ENCODE assay signal across 23 cellular contexts in genomic region chr2:157170299-157170698, GRCh38.
"Had no signal": no experiment of that assay in that cellular context is flagged by ENCODE, and none has a peak within 500 bp of the region (broad histone marks: within the 10 kb centered on the region; RNA-seq: fewer than 3 reads in every experiment).

No MANE protein-coding gene starts in this region.

- ATAC-seq: activated T-helper 17 cell treated with anti-CD3 and anti-CD28 coated beads, Interleukin-2, amount 50 U/mL, for 72 hours; heart right ventricle had no signal

- H3K9me3 Mint-ChIP-seq: activated CD4-positive, alpha-beta memory T cell treated with anti-CD3 and anti-CD28 coated beads, Interleukin-2, amount 10 ng/mL, durations not matched to agents 7 days and 5 days; activated T-helper 17 cell treated with anti-CD3 and anti-CD28 coated beads, Interleukin-2, amount 50 U/mL, for 72 hours; nephron progenitor cell; stimulated activated naive CD8-positive, alpha-beta T cell treated with anti-CD3 and anti-CD28 coated beads, Interleukin-15, Interleukin-2, amounts not matched to agents 100 ng/mL and 50 ng/mL, for 24 hours; T-helper 2 cell treated with Interferon-gamma antibody and Interleukin-4, amounts not matched to agents 5 μg/mL and 100 μg/mL, for 36 hours had no signal

- H3K4me1 Mint-ChIP-seq: activated CD4-positive, alpha-beta memory T cell treated with anti-CD3 and anti-CD28 coated beads, Interleukin-2, amount 10 ng/mL, durations not matched to agents 7 days and 5 days; activated T-helper 17 cell treated with anti-CD3 and anti-CD28 coated beads, Interleukin-2, amount 50 U/mL, for 72 hours; nephron progenitor cell had no signal

- H3K4me3 ChIP-seq: esophagus squamous epithelium, heart right ventricle, left ventricle myocardium inferior, tibial nerve had no signal

- H3K4me3 Mint-ChIP-seq: activated CD4-positive, alpha-beta memory T cell treated with anti-CD3 and anti-CD28 coated beads, Interleukin-2, amount 10 ng/mL, durations not matched to agents 7 days and 5 days; activated T-helper 17 cell treated with anti-CD3 and anti-CD28 coated beads, Interleukin-2, amount 50 U/mL, for 72 hours; nephron progenitor cell; stimulated activated naive CD8-positive, alpha-beta T cell treated with anti-CD3 and anti-CD28 coated beads, Interleukin-15, Interleukin-2, amounts not matched to agents 100 ng/mL and 50 ng/mL, for 24 hours; T-helper 2 cell treated with Interferon-gamma antibody and Interleukin-4, amounts not matched to agents 5 μg/mL and 100 μg/mL, for 36 hours had no signal

- H3K27ac Mint-ChIP-seq: activated CD4-positive, alpha-beta memory T cell treated with anti-CD3 and anti-CD28 coated beads, Interleukin-2, amount 10 ng/mL, durations not matched to agents 7 days and 5 days; activated T-helper 17 cell treated with anti-CD3 and anti-CD28 coated beads, Interleukin-2, amount 50 U/mL, for 72 hours; nephron progenitor cell; stimulated activated naive CD8-positive, alpha-beta T cell treated with anti-CD3 and anti-CD28 coated beads, Interleukin-15, Interleukin-2, amounts not matched to agents 100 ng/mL and 50 ng/mL, for 24 hours; T-helper 2 cell treated with Interferon-gamma antibody and Interleukin-4, amounts not matched to agents 5 μg/mL and 100 μg/mL, for 36 hours had no signal

- H3K36me3 ChIP-seq: esophagus squamous epithelium, heart right ventricle, left ventricle myocardium inferior, tibial nerve had no signal

- H3K27me3 ChIP-seq: esophagus squamous epithelium, heart right ventricle, tibial nerve had no signal

- H3K9me3 ChIP-seq: esophagus squamous epithelium, left ventricle myocardium inferior had no signal

- H3K27ac ChIP-seq: esophagus squamous epithelium, heart right ventricle, left ventricle myocardium inferior, tibial nerve had no signal

- DNase-seq: activated CD4-positive, alpha-beta memory T cell treated with anti-CD3 and anti-CD28 coated beads, Interleukin-2, amount 10 ng/mL, durations not matched to agents 7 days and 5 days; activated CD4-positive, alpha-beta T cell treated with anti-CD3 and anti-CD28 coated beads for 48 hours; activated CD4-positive, CD25-positive, alpha-beta regulatory T cell; activated naive CD4-positive, alpha-beta T cell; activated T-cell treated with anti-CD3 and anti-CD28 coated beads, Interleukin-2, amount 50 U/mL, for 1 hour; aorta; dermis blood vessel endothelial cell; effector memory CD4-positive, alpha-beta T cell; esophagus squamous epithelium; heart right ventricle; kidney glomerular epithelial cell; left ventricle myocardium inferior; mammary epithelial cell; nephron progenitor cell; nucleus accumbens; retina; small intestine; stimulated activated CD4-positive, alpha-beta T cell treated with anti-CD3 and anti-CD28 coated beads, Interleukin-15, amount 100 ng/mL, for 24 hours; stimulated activated CD4-positive, alpha-beta T cell treated with anti-CD3 and anti-CD28 coated beads, Interleukin-2, amount 100 ng/mL, for 48 hours had no signal
